In the genomic region with DNA sequence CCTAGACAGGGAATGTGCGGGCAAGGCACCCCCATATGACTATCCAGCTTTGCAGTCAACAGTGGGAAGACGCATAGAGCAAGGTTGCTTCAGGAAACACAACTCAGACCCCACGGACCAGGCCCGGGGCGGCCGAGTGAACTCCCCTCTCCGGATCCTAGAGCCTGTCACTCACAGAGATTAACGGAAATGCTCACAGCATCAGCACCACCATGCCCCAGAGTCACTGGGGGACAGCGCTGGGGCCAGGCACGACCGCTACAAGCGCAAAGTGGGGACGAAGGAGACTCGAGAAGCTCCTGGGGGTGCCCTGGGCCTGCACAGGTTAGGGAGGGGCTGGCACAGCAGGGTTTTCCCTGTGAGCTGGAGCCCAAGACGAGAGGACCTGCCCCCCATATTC, we compare ENCODE assay signal across 1 cellular context.
A peak's percentile ranks its signal among the peaks of the same experiment; 100 is the strongest.
TF ChIP-seq lines count a peak whose summit lies in the region.

No MANE protein-coding gene starts in this region.

TF ChIP-seq in K562, 482 proteins besides CTCF, POLR2A, EP300 and RAD21:
- TF ChIP-seq, protein P1, sequence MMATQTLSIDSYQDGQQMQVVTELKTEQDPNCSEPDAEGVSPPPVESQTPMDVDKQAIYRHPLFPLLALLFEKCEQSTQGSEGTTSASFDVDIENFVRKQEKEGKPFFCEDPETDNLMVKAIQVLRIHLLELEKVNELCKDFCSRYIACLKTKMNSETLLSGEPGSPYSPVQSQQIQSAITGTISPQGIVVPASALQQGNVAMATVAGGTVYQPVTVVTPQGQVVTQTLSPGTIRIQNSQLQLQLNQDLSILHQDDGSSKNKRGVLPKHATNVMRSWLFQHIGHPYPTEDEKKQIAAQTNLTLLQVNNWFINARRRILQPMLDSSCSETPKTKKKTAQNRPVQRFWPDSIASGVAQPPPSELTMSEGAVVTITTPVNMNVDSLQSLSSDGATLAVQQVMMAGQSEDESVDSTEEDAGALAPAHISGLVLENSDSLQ (IDR thresholded peaks at IDR 0.05) = peak; percentile 16; the same call in 1 of the 2 replicates
- TF ChIP-seq MEF2A (IDR thresholded peaks at IDR 0.05; ENCODE audit: control insufficient read depth, low read depth, low read length) = no peak
